Comparison of ENCODE assay signal across 8 cellular contexts in genomic region chr2:226797989-226798421, GRCh38. TPM values are rescaled to one million over a fixed set of nuclear protein-coding genes. Genes with fewer than 3 reads are reported as not detected.
DNase-seq lines count a peak whose midpoint lies in the region; ATAC-seq and TF ChIP-seq lines count a peak whose summit lies in the region.

No MANE protein-coding gene starts in this region.

- no peaks in the 10 kb centered on the region for H3K27me3 ChIP-seq in CD8-positive, alpha-beta T cell (ENCODE audit: insufficient read depth, low read length)
- H3K27me3 ChIP-seq in SJCRH30 (no peaks in the 10 kb centered on the region), parathyroid adenoma (ENCODE audit: control insufficient read depth, insufficient read depth, low read length) (no peaks in the 10 kb centered on the region)

- H2AFZ ChIP-seq in parathyroid adenoma: peak overlapping the region; percentile 89

- CTCF ChIA-PET in CD8-positive, alpha-beta T cell (lab: Charles Lee): interaction anchor here (0.8 to 4.0 kb wide), 9 partner anchors 9 to 909 kb away, joined by 3 to 33 read pairs (median 4); partner anchors contain the start of gene RHBDD1

- peaks cover 2% of the 10 kb centered on the region for H3K36me3 Mint-ChIP-seq in CD8-positive, alpha-beta T cell

- no peaks in the 10 kb centered on the region for H3K9me3 ChIP-seq in CD8-positive, alpha-beta T cell (ENCODE audit: low read length)
- H3K9me3 ChIP-seq in SJCRH30 (replicated peaks) (no peaks in the 10 kb centered on the region; the same call in none of the 2 replicates), parathyroid adenoma (ENCODE audit: control insufficient read depth, low read length) (no peaks in the 10 kb centered on the region)

- H3K27ac ChIP-seq in CD8-positive, alpha-beta T cell (ENCODE audit: low read depth, low read length): peak overlapping the region; percentile 51
- H3K27ac ChIP-seq in SJCRH30 (peak overlapping the region; percentile 91), parathyroid adenoma (peak overlapping the region; percentile 80)

- H3K4me3 Mint-ChIP-seq in CD8-positive, alpha-beta T cell: peak overlapping the region; percentile 92

- POLR2A ChIA-PET in CD8-positive, alpha-beta T cell (lab: Charles Lee): interaction anchor here (0.7 to 6.1 kb wide), 5 partner anchors 11 to 187 kb away, joined by 3 to 66 read pairs (median 3); partner anchors contain the start of gene RHBDD1

- H3K4me3 ChIP-seq in CD8-positive, alpha-beta T cell (ENCODE audit: low read depth, low read length): peak overlapping the region; percentile 90
- H3K4me3 ChIP-seq in SJCRH30: peak overlapping the region; percentile 83
- H3K4me3 ChIP-seq in fibroblast of pulmonary artery (replicated peaks; ENCODE audit: low read depth, low read length): peak overlapping the region; percentile 80
- H3K4me3 ChIP-seq in parathyroid adenoma (ENCODE audit: low read depth, low read length): no peak overlapping the region

- no peaks in the 10 kb centered on the region for H3K79me2 ChIP-seq in parathyroid adenoma

- no peaks in the 10 kb centered on the region for H3K36me3 ChIP-seq in CD8-positive, alpha-beta T cell (ENCODE audit: insufficient read depth, low read length)
- H3K36me3 ChIP-seq in SJCRH30 (peaks cover 46% of the 10 kb centered on the region), parathyroid adenoma (ENCODE audit: control insufficient read depth, insufficient read depth, low read length) (no peaks in the 10 kb centered on the region)

- no peak overlapping the region for H3K4me2 ChIP-seq in parathyroid adenoma (ENCODE audit: low read length)

- no peaks in the 10 kb centered on the region for H3K9me3 Mint-ChIP-seq in CD8-positive, alpha-beta T cell

- TF ChIP-seq CTCF in CD8-positive, alpha-beta T cell (IDR thresholded peaks at IDR 0.05): no peak
- TF ChIP-seq CTCF in fibroblast of pulmonary artery (IDR thresholded peaks at IDR 0.05; ENCODE audit: low read length, missing control alignments) (no peak), parathyroid adenoma (IDR thresholded peaks at IDR 0.05) (no peak)

- no peak for ATAC-seq in CD8-positive, alpha-beta T cell
- no peak for ATAC-seq in HG03135 (IDR thresholded peaks at IDR 0.05; ENCODE audit: unreplicated experiment)
- no peak for ATAC-seq in HG03520 (IDR thresholded peaks at IDR 0.05; ENCODE audit: unreplicated experiment)
- ATAC-seq in HG02642 (IDR thresholded peaks at IDR 0.05; ENCODE audit: poor library complexity, unreplicated experiment): no peak

- H3K9ac ChIP-seq in parathyroid adenoma: no peak overlapping the region

- H3K4me1 ChIP-seq in CD8-positive, alpha-beta T cell (ENCODE audit: insufficient read depth, low read length): peaks cover 26% of the 10 kb centered on the region
- peaks cover 4% of the 10 kb centered on the region for H3K4me1 ChIP-seq in SJCRH30
- H3K4me1 ChIP-seq in parathyroid adenoma: peaks cover 4% of the 10 kb centered on the region

- peaks cover 1% of the 10 kb centered on the region for H3K27me3 Mint-ChIP-seq in CD8-positive, alpha-beta T cell (ENCODE audit: low read depth)

- peaks cover 52% of the 10 kb centered on the region for H3K4me1 Mint-ChIP-seq in CD8-positive, alpha-beta T cell (ENCODE audit: low read depth)

- intact Hi-C loops in CD8-positive, alpha-beta T cell (cut with DNase I, micrococcal nuclease): loop anchor here (10.0 kb wide), 3 partner anchors 1753 to 1853 kb away; partner anchors contain the start of gene DOCK10 (in 1 of the 2)

- no peak for DNase-seq in CD8-positive, alpha-beta T cell
- peak in 1 of 2 experiments; percentile 10 for DNase-seq in SJCRH30
- DNase-seq in fibroblast of pulmonary artery (ENCODE audit: low read depth): no peak
- no peak for DNase-seq in NCI-H2196 (lab: John Stamatoyannopoulos, UW; ENCODE audit: unreplicated experiment)

- peak overlapping the region; percentile 86 for H3K27ac Mint-ChIP-seq in CD8-positive, alpha-beta T cell

RNA-seq across cellular contexts. Expression of gene IRS1, which starts 1.6 kb away (rescaled TPM):
- total RNA-seq in CD8-positive, alpha-beta T cell: 1 to 10 TPM; 5.6 to 5.9 TPM
- total RNA-seq in SJCRH30 (2014; rRNA removed; shearing (Covaris generic)): 17.6 and 20.9 TPM in 2 replicates

RNA-seq across cellular contexts. Expression of gene RHBDD1, which starts 37.8 kb away (rescaled TPM):
- total RNA-seq in CD8-positive, alpha-beta T cell: 10 to 100 TPM; 29.7 to 30.9 TPM
- total RNA-seq in SJCRH30 (2014; rRNA removed; shearing (Covaris generic)): 1.5 and 2.0 TPM in 2 replicates

Comparison
In these comparisons a context has a peak if more than half of its experiments do, and no peak if none do; other contexts are left out.
1. RNA of gene RHBDD1, which starts 37.8 kb away (total RNA-seq): 29.7 to 30.9 TPM in CD8-positive, alpha-beta T cell; 1.5 to 2.0 TPM in SJCRH30; every median in the first group is over 10 times any median in the second.
2. Peak in every context shown above with its lines, with median percentiles within 50 percentile points of each other: H3K27ac ChIP-seq.